ENCODE assay signal across 32 cellular contexts in genomic region chr6:41036188-41036587, GRCh38. TPM values are rescaled to one million over a fixed set of nuclear protein-coding genes. Genes with fewer than 3 reads are reported as not detected.
A peak's percentile ranks its signal among the peaks of the same experiment; 100 is the strongest.
DNase-seq lines count a peak whose midpoint lies in the region; ATAC-seq, FAIRE-seq and TF ChIP-seq lines count a peak whose summit lies in the region.
"Had no signal": no experiment of that assay in that cellular context is flagged by ENCODE, and none has a peak within 500 bp of the region (broad histone marks: within the 10 kb centered on the region; RNA-seq: fewer than 3 reads in every experiment).

No MANE protein-coding gene starts in this region.

- H3K9me3 ChIP-seq in pancreas (no peaks in the 10 kb centered on the region), ascending aorta (no peaks in the 10 kb centered on the region)
- H3K9me3 ChIP-seq: breast epithelium, uterus had no signal

- H3K4me1 Mint-ChIP-seq in CD14-positive monocyte, result peaks cover 8% of the 10 kb centered on the region

- H3K4me1 ChIP-seq in pancreas, result peaks cover 31 to 48% (median 36%) of the 10 kb centered on the region in 3 donors
- H3K4me1 ChIP-seq in ascending aorta, result no peaks in the 10 kb centered on the region
- H3K4me1 ChIP-seq: breast epithelium, uterus had no signal

- CTCF ChIA-PET in RWPE1 (lab: Yijun Ruan, JAX), result interaction anchor here (0.7 to 1.1 kb wide), 2 partner anchors 10 to 962 kb away, joined by 3 read pairs; no protein-coding TSS in a partner anchor

- H3K36me3 ChIP-seq in pancreas, result peaks cover 0 to 7% (median 0%) of the 10 kb centered on the region in 3 donors
- no peaks in the 10 kb centered on the region for H3K36me3 ChIP-seq in ascending aorta
- H3K36me3 ChIP-seq: breast epithelium, uterus had no signal

- H3K36me3 Mint-ChIP-seq in CD14-positive monocyte, result no peaks in the 10 kb centered on the region

- ATAC-seq in pancreas, result peak in 3 of 4 donors; percentile 31 to 41 (median 37)
- ATAC-seq in HG03439 (IDR thresholded peaks at IDR 0.05; ENCODE audit: unreplicated experiment), result no peak
- no peak for ATAC-seq in GM18517 (IDR thresholded peaks at IDR 0.05; ENCODE audit: unreplicated experiment)
- ATAC-seq: activated CD8-positive, alpha-beta T cell treated with anti-CD3 and anti-CD28 coated beads, Interleukin-2, amount 10 ng/mL, durations not matched to agents 7 days and 5 days; activated naive CD8-positive, alpha-beta T cell treated with anti-CD3 and anti-CD28 coated beads, Interleukin-2, amount 50 U/mL, for 24 hours had no signal

- H3K27ac Mint-ChIP-seq in CD14-positive monocyte, result no peak overlapping the region
- H3K27ac Mint-ChIP-seq: activated CD8-positive, alpha-beta T cell treated with anti-CD3 and anti-CD28 coated beads, Interleukin-2, amount 10 ng/mL, durations not matched to agents 7 days and 5 days; activated naive CD8-positive, alpha-beta T cell treated with anti-CD3 and anti-CD28 coated beads, Interleukin-2, amount 50 U/mL, for 24 hours; endodermal cell had no signal

- H3K4me3 ChIP-seq in epithelial cell of proximal tubule (ENCODE audit: low read depth, low read length) (peak overlapping the region; percentile 81), pancreas (peak overlapping the region in 1 of 4 donors; percentile 69), ascending aorta (no peak overlapping the region)
- H3K4me3 ChIP-seq: breast epithelium, coronary artery, skin epidermis, uterus had no signal

- H3K4me3 Mint-ChIP-seq in CD14-positive monocyte, result no peak overlapping the region
- H3K4me3 Mint-ChIP-seq: activated CD8-positive, alpha-beta T cell treated with anti-CD3 and anti-CD28 coated beads, Interleukin-2, amount 10 ng/mL, durations not matched to agents 7 days and 5 days; activated naive CD8-positive, alpha-beta T cell treated with anti-CD3 and anti-CD28 coated beads, Interleukin-2, amount 50 U/mL, for 24 hours; endodermal cell; IgD-negative memory B cell; naive B cell had no signal

- 29% methylated on average over 3 of the region's 3 CpGs for WGBS in pancreas, 2 donors

- TF ChIP-seq CTCF in RWPE1 (conservative IDR thresholded peaks at IDR 0.05; ENCODE audit: low read depth) (no peak), epithelial cell of proximal tubule (conservative IDR thresholded peaks at IDR 0.05; ENCODE audit: low read depth, low read length) (no peak), pancreas (IDR thresholded peaks at IDR 0.05) (no peak), CD14-positive monocyte (IDR thresholded peaks at IDR 0.05) (no peak), ascending aorta (IDR thresholded peaks at IDR 0.05) (no peak)

- FAIRE-seq in pancreas (lab: Jason Lieb, UNC), result no peak
- FAIRE-seq: GM12891 had no signal

- H3K9me3 Mint-ChIP-seq in CD14-positive monocyte, result no peaks in the 10 kb centered on the region
- H3K9me3 Mint-ChIP-seq: activated naive CD8-positive, alpha-beta T cell treated with anti-CD3 and anti-CD28 coated beads, Interleukin-2, amount 50 U/mL, for 24 hours; endodermal cell; IgD-negative memory B cell; naive B cell had no signal

- H3K27ac ChIP-seq in RWPE1, result no peak overlapping the region
- peak overlapping the region in 1 of 4 donors; percentile 88 for H3K27ac ChIP-seq in pancreas
- H3K27ac ChIP-seq in ascending aorta, result no peak overlapping the region
- H3K27ac ChIP-seq: breast epithelium, coronary artery, uterus had no signal

- DNase-seq in Caki2 (ENCODE audit: low read depth) (peak; percentile 13), RWPE1 (ENCODE audit: low spot score) (peak; percentile 88), epithelial cell of proximal tubule (ENCODE audit: low read depth) (no peak), pancreas (peak in 1 of 6 donors; percentile 51), CD14-positive monocyte (ENCODE audit: low spot score) (no peak), ascending aorta (ENCODE audit: low spot score in 2 of 2) (no peak)
- DNase-seq: ACHN; activated CD4-positive, CD25-positive, alpha-beta regulatory T cell treated with anti-CD3 and anti-CD28 coated beads, Interleukin-2, amount 50 U/mL, for 72 hours; activated CD8-positive, alpha-beta T cell treated with anti-CD3 and anti-CD28 coated beads, Interleukin-2, amount 10 ng/mL, durations not matched to agents 7 days and 5 days; activated gamma-delta T cell treated with Interleukin-2 at 50 U/mL for 16 hours; activated naive CD8-positive, alpha-beta T cell treated with anti-CD3 and anti-CD28 coated beads, Interleukin-2, amount 50 U/mL, for 24 hours; COR-L47; endodermal cell; HCEC 1CT; left cardiac atrium; mesendoderm; naive B cell; NCI-H1436 treated with DMSO at 0.1 percent for 48 hours; NCI-H510A; NK-92 treated with Interleukin-12 subunit alpha and Interleukin-12 subunit beta, amount 100 ng/mL, for 24 hours; T-helper 1 cell; uterus had no signal

- in situ Hi-C loops in Caki2 (cut with HindIII; ENCODE audit: low pct_unique_long_range_greater_than_20kb, low sequenced_read_pairs), result no loop called here

- POLR2A ChIA-PET in RWPE1 (lab: Yijun Ruan, JAX; ENCODE audit: low non-redundant PET), result no interaction called here

- peaks cover 0 to 6% (median 0%) of the 10 kb centered on the region in 3 donors for H3K27me3 Mint-ChIP-seq in CD14-positive monocyte (ENCODE audit: low read depth in 3 of 3)
- H3K27me3 Mint-ChIP-seq: activated naive CD8-positive, alpha-beta T cell treated with anti-CD3 and anti-CD28 coated beads, Interleukin-2, amount 50 U/mL, for 24 hours; IgD-negative memory B cell; naive B cell had no signal

- intact Hi-C loops in pancreas (cut with DNase I), result loop anchor here in 1 of 3 donors (10.0 kb wide), 1 partner anchor 141 kb away; no protein-coding TSS in a partner anchor
- intact Hi-C loops in CD14-positive monocyte (cut with micrococcal nuclease), result no loop called here
- intact Hi-C loops in ascending aorta (cut with DNase I), result no loop called here

- no peaks in the 10 kb centered on the region for H3K27me3 ChIP-seq in pancreas
- no peaks in the 10 kb centered on the region for H3K27me3 ChIP-seq in ascending aorta
- H3K27me3 ChIP-seq: breast epithelium, uterus had no signal

RNA-seq across cellular contexts. Expression of gene UNC5CL, which starts 2.8 kb away (rescaled TPM):
- 1.1 and 4.4 TPM in 2 replicates for total RNA-seq in Caki2 (2014; rRNA removed; shearing (Covaris generic); ENCODE audit: low replicate concordance)
- total RNA-seq in epithelial cell of proximal tubule (0.58 and 2.2 TPM in 2 replicates), pancreas (10 to 100 TPM in 5 of 6 donors, 1 to 10 TPM in 1; 7.2 to 37.6 (median 12.0) TPM), ascending aorta (0.53 TPM)
- polyA plus RNA-seq in pancreas (10 to 100 TPM; 37.0 to 40.6 TPM), CD14-positive monocyte (under 1 TPM in 1 of 2 donors, not detected in 1; 0.09 TPM)
- total RNA-seq: glomerular endothelial cell had no signal
- polyA plus RNA-seq: BJ had no signal

RNA-seq across cellular contexts. Expression of gene TSPO2, which starts 6.1 kb away (rescaled TPM):
- not detected in 2 replicates for total RNA-seq in Caki2 (2014; rRNA removed; shearing (Covaris generic); ENCODE audit: low replicate concordance)
- total RNA-seq in epithelial cell of proximal tubule (not detected in 2 replicates), pancreas (under 1 TPM in 1 of 6 donors, not detected in 5; 0.28 TPM), ascending aorta (not detected)
- polyA plus RNA-seq in pancreas (under 1 TPM; 0.12 to 0.42 TPM), CD14-positive monocyte (not detected)
- total RNA-seq: activated CD8-positive, alpha-beta T cell treated with anti-CD3 and anti-CD28 coated beads, Interleukin-2, amount 10 ng/mL, durations not matched to agents 7 days and 5 days; breast epithelium; Daoy; endodermal cell; glomerular endothelial cell; left cardiac atrium; uterus had no signal
- polyA plus RNA-seq: BJ, IgD-negative memory B cell had no signal

RNA-seq across cellular contexts. Expression of gene APOBEC2, which starts 16.8 kb away (rescaled TPM):
- not detected in 2 replicates for total RNA-seq in Caki2 (2014; rRNA removed; shearing (Covaris generic); ENCODE audit: low replicate concordance)
- not detected in 2 replicates for total RNA-seq in epithelial cell of proximal tubule
- total RNA-seq in pancreas, result 10 to 100 TPM in 1 of 6 donors, 1 to 10 TPM in 5; 2.7 to 13.2 (median 8.6) TPM
- polyA plus RNA-seq in pancreas, result 10 to 100 TPM in 1 of 2 donors, 1 to 10 TPM in 1; 6.6 to 29.6 TPM
- polyA plus RNA-seq in CD14-positive monocyte, result under 1 TPM; 0.14 to 0.42 TPM
- total RNA-seq in ascending aorta, result not detected
- total RNA-seq: activated CD8-positive, alpha-beta T cell treated with anti-CD3 and anti-CD28 coated beads, Interleukin-2, amount 10 ng/mL, durations not matched to agents 7 days and 5 days; breast epithelium; Daoy; glomerular endothelial cell; uterus had no signal
- polyA plus RNA-seq: BJ had no signal

RNA-seq across cellular contexts. Expression of gene OARD1, which starts 36.0 kb away (rescaled TPM):
- 12.4 and 34.2 TPM in 2 replicates for total RNA-seq in Caki2 (2014; rRNA removed; shearing (Covaris generic); ENCODE audit: low replicate concordance)
- total RNA-seq in epithelial cell of proximal tubule (15.7 and 19.5 TPM in 2 replicates), pancreas (10 to 100 TPM; 16.0 to 26.9 (median 20.6) TPM), ascending aorta (not detected)
- polyA plus RNA-seq in pancreas (10 to 100 TPM; 21.1 to 30.9 TPM), CD14-positive monocyte (10 to 100 TPM; 16.8 to 23.6 TPM)

RNA-seq across cellular contexts. Expression of gene NFYA, which starts 36.6 kb away (rescaled TPM):
- 25.7 and 29.6 TPM in 2 replicates for total RNA-seq in Caki2 (2014; rRNA removed; shearing (Covaris generic); ENCODE audit: low replicate concordance)
- total RNA-seq in epithelial cell of proximal tubule (9.1 and 23.9 TPM in 2 replicates), pancreas (10 to 100 TPM in 2 of 6 donors, 1 to 10 TPM in 4; 5.9 to 14.1 (median 7.8) TPM), ascending aorta (10.4 TPM)
- polyA plus RNA-seq in pancreas (10 to 100 TPM in 1 of 2 donors, 1 to 10 TPM in 1; 5.4 to 10.6 TPM), CD14-positive monocyte (10 to 100 TPM in 1 of 2 donors, 1 to 10 TPM in 1; 9.7 to 10.7 TPM)

Comparison
In these comparisons a context has a peak if more than half of its experiments do, and no peak if none do; other contexts are left out.
1. DNase-seq: peak in Caki2 (single experiment) and RWPE1 (single experiment); none in epithelial cell of proximal tubule (single experiment), CD14-positive monocyte (single experiment) and ascending aorta (0 of 2).
2. ATAC-seq: peak in pancreas (3 of 4); none in HG03439 (single experiment) and GM18517 (single experiment).